ENCODE assay signal across 8 cellular contexts in the genomic region with DNA sequence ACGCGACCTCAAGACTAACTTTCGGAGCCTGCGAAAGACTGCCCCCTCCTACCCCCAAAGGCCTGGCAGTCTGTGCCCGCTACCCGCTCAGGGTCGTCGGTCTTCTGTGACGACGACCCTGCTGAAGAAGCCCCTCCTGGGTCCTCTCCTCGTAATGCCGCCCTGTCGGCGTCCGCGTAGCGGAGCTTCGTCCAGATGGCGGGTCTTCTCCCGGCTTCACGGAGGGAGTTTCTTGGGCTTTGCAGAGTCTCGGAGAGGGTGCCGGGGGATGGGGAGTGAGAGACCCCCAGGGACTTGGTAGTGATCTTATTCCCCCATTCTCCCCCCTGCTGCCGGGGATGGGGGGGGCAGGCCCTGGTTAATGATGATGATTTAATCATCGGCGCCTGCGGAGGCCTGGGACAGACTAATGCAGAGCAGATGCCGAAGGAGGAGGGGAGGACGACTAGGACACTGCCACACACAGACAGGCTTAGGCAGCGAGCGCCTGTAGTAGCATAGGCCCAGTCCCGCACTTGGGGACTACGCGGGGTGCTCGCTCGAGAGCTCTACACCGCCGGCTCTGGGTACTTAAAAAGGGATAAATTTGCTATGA. TPM values are rescaled to one million over a fixed set of nuclear protein-coding genes. Genes with fewer than 3 reads are reported as not detected.
A peak's percentile ranks its signal among the peaks of the same experiment; 100 is the strongest.
DNase-seq lines count a peak whose midpoint lies in the region; ATAC-seq, FAIRE-seq and TF ChIP-seq lines count a peak whose summit lies in the region.

No MANE protein-coding gene starts in this region.

- H3K36me3 ChIP-seq in GM06990 (ENCODE audit: control insufficient read depth, insufficient read depth, low read length) (peaks cover 4% of the 10 kb centered on the region), spleen (peaks cover 0 to 23% (median 16%) of the 10 kb centered on the region in 6 donors)

- H3K27me3 ChIP-seq in GM06990 (replicated peaks; ENCODE audit: control insufficient read depth, insufficient read depth, low read length) (no peaks in the 10 kb centered on the region; the same call in 1 of the 2 replicates), spleen (replicated peaks in 1 of 7) (peaks cover 2 to 46% (median 25%) of the 10 kb centered on the region in 7 donors)

- DNase-seq in GM06990 (ENCODE audit: extremely low read depth, insufficient read length), result no peak
- peak; percentile 39 for DNase-seq in HEK293T (ENCODE audit: extremely low spot score)
- peak; percentile 81 for DNase-seq in NCI-H2227 (lab: John Stamatoyannopoulos, UW; ENCODE audit: unreplicated experiment)
- DNase-seq in astrocyte of the spinal cord (ENCODE audit: low read depth, low spot score), result no peak
- DNase-seq in iPS-NIHi7 (ENCODE audit: extremely low spot score), result peak; percentile 35
- DNase-seq in spleen, result peak; percentile 88
- no peak for DNase-seq in frontal cortex (ENCODE audit: low spot score in 2 of 2)

- no peak for FAIRE-seq in frontal cortex (lab: Jason Lieb, UNC)

- H3K4me3 ChIP-seq in GM06990 (replicated peaks; ENCODE audit: low read depth, low read length), result peak overlapping the region; percentile 93
- peak overlapping the region; percentile 97 for H3K4me3 ChIP-seq in astrocyte of the spinal cord (ENCODE audit: low read depth, low read length)
- peak overlapping the region; percentile 60 to 90 (median 62) for H3K4me3 ChIP-seq in spleen

- in situ Hi-C loops in astrocyte of the spinal cord (cut with HindIII; ENCODE audit: low sequenced_read_pairs), result no loop called here

- no peaks in the 10 kb centered on the region for H3K9me3 ChIP-seq in spleen

- POLR2A ChIA-PET in HEK293T (lab: Yijun Ruan, JAX), result interaction anchor here (1.1 to 6.4 kb wide), 14 partner anchors 12 to 83 kb away, joined by 3 to 70 read pairs (median 4); a partner anchor contains a TSS

- no peak for TF ChIP-seq CTCF in GM06990 (IDR thresholded peaks at IDR 0.05; ENCODE audit: insufficient read depth, low read length, poor library complexity, severe bottlenecking)
- TF ChIP-seq CTCF in astrocyte of the spinal cord (IDR thresholded peaks at IDR 0.05; ENCODE audit: low read depth, low read length), result no peak
- no peak for TF ChIP-seq CTCF in spleen (IDR thresholded peaks at IDR 0.05 in 8 of 11, conservative IDR thresholded peaks at IDR 0.05 in 3 of 11)

- intact Hi-C loops in spleen (cut with DNase I; ENCODE audit: low total_unique reads), result no loop called here

- peak overlapping the region; percentile 97 to 100 (median 99) for H3K27ac ChIP-seq in spleen

- no peak for TF ChIP-seq POLR2A in spleen (IDR thresholded peaks at IDR 0.05)

- WGBS in spleen, 5 donors, result 14 to 17% (median 15%) methylated on average over 29 to 38 of the region's 38 CpGs

- ATAC-seq in activated CD4-positive, CD25-positive, alpha-beta regulatory T cell treated with anti-CD3 and anti-CD28 coated beads, Interleukin-2, amount 50 U/mL, for 24 hours, result no peak

- CTCF ChIA-PET in HEK293T (lab: Yijun Ruan, JAX), result interaction anchor here (0.9 kb wide), 1 partner anchor 53 kb away, joined by 3 read pairs; a partner anchor contains a TSS

- H3K4me1 ChIP-seq in spleen, result peaks cover 19 to 51% (median 47%) of the 10 kb centered on the region in 6 donors

TF ChIP-seq in HEK293T, 16 proteins besides CTCF, POLR2A, EP300 and RAD21:
- TF ChIP-seq L3MBTL2 (conservative IDR thresholded peaks at IDR 0.05) (peak; percentile 61), TARDBP (IDR thresholded peaks at IDR 0.05) (no peak), SUZ12 (IDR thresholded peaks at IDR 0.05) (no peak)

RNA-seq across cellular contexts. Expression of a gene that starts 0.5 kb away (rescaled TPM):
- total RNA-seq in spleen (10 to 100 TPM; 12.7 to 20.4 (median 14.7) TPM), frontal cortex (8.2 TPM)
- 10 to 100 TPM in 2 of 3 donors, 1 to 10 TPM in 1; 9.6 to 11.8 (median 11.6) TPM for polyA plus RNA-seq in spleen

RNA-seq across cellular contexts. Expression of a gene that starts 6.2 kb away (rescaled TPM):
- total RNA-seq in spleen (not detected), frontal cortex (not detected)
- under 1 TPM in 2 of 3 donors, not detected in 1; 0.04 to 0.05 TPM for polyA plus RNA-seq in spleen

RNA-seq across cellular contexts. Expression of a gene that starts 8.6 kb away (rescaled TPM):
- total RNA-seq in spleen, result 1 to 10 TPM in 3 of 7 donors, under 1 TPM in 4; 0.52 to 2.7 (median 0.89) TPM
- 1 to 10 TPM in 1 of 3 donors, under 1 TPM in 2; 0.50 to 1.8 (median 0.93) TPM for polyA plus RNA-seq in spleen
- not detected for total RNA-seq in frontal cortex

RNA-seq across cellular contexts. Expression of a gene that starts 18.0 kb away (rescaled TPM):
- total RNA-seq in spleen, result under 1 TPM in 5 of 7 donors, not detected in 2; 0.24 to 0.52 (median 0.43) TPM
- polyA plus RNA-seq in spleen, result under 1 TPM; 0.09 to 0.22 (median 0.11) TPM
- total RNA-seq in frontal cortex, result not detected

RNA-seq across cellular contexts. Expression of a gene that starts 21.5 kb away (rescaled TPM):
- 100 to 1,000 TPM; 107 to 182 (median 125) TPM for total RNA-seq in spleen
- polyA plus RNA-seq in spleen, result 100 to 1,000 TPM; 140 to 226 (median 223) TPM
- total RNA-seq in frontal cortex, result 42.0 TPM

Comparison
In these comparisons a context has a peak if more than half of its experiments do, and no peak if none do; other contexts are left out.
1. DNase-seq: peak in HEK293T (single experiment), NCI-H2227 (single experiment), iPS-NIHi7 (single experiment) and spleen (single experiment); none in GM06990 (single experiment), astrocyte of the spinal cord (single experiment) and frontal cortex (0 of 2).
2. Peak in every context shown above with its lines, with median percentiles within 50 percentile points of each other: H3K4me3 ChIP-seq.